Comparison of ENCODE assay signal across 8 cellular contexts in the genomic region with DNA sequence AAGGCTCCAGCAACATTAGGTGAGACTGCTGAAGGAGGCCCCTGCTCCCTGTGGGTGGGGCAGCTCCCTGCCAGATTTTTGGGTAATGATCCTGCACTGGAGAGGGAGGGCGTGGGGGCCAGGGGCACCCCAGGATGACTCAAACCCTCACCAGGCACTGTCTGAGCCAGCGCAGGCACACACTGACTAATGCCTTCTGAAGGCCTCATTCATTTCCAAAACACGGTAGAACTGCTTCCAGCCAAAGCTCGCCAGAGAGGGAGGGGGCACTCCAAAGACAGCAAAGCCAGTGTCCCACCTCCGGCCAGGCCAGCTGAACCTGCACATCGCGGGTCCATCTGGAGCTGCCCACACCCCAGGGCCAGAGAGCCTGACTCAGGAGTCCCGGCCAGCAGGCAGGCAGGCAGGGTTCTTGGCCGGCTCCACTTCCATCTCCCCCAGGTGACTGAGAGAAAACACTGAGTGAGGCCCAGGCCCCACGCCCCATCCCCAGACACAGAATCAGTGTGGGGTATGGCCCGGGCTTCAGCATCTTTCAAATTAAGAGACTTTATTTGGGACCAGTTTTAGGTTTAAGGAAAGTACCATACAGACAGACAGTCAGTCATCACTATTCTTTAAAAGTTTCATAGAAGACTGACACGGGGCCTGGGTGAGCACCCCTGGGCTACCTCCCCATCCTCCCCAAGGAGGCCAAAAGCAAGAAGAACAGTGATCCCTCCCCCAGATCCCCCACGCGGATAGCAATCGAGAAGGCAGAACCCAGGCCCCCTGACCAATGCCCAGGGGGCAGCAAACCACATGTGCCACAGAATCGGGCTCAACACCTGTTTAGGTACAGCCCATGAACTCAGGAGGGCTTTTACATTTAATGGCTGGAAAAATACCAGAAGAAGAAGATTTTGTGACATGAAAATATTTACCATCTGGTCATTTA. TPM values are rescaled to one million over a fixed set of nuclear protein-coding genes. Genes with fewer than 3 reads are reported as not detected.
DNase-seq lines count a peak whose midpoint lies in the region; ATAC-seq and TF ChIP-seq lines count a peak whose summit lies in the region.

No MANE protein-coding gene starts in this region.

- H3K9me2 ChIP-seq in SK-N-SH = no peaks in the 10 kb centered on the region

- no peaks in the 10 kb centered on the region for H3K9me3 Mint-ChIP-seq in stimulated activated memory B cell treated with anti-CD40 and anti-IgM and Interleukin-4, amounts not matched to agents 10 μg/mL and 1 μg/mL and 100 μg/mL, for 72 hours

- H3K9me3 ChIP-seq in SK-N-SH = no peaks in the 10 kb centered on the region
- H3K9me3 ChIP-seq in testis = no peaks in the 10 kb centered on the region

- TF ChIP-seq RAD21 in SK-N-SH (IDR thresholded peaks at IDR 0.05; ENCODE audit: low read length) = no peak

- peaks cover 57% of the 10 kb centered on the region for H3K4me1 Mint-ChIP-seq in stimulated activated memory B cell treated with anti-CD40 and anti-IgM and Interleukin-4, amounts not matched to agents 10 μg/mL and 1 μg/mL and 100 μg/mL, for 72 hours

- H3K36me3 Mint-ChIP-seq in stimulated activated memory B cell treated with anti-CD40 and anti-IgM and Interleukin-4, amounts not matched to agents 10 μg/mL and 1 μg/mL and 100 μg/mL, for 72 hours = no peaks in the 10 kb centered on the region

- peak overlapping the region; percentile 75 for H3K27ac Mint-ChIP-seq in stimulated activated memory B cell treated with anti-CD40 and anti-IgM and Interleukin-4, amounts not matched to agents 10 μg/mL and 1 μg/mL and 100 μg/mL, for 72 hours

- POLR2A ChIA-PET in SK-N-SH (lab: Yijun Ruan, JAX) = no interaction called here

- in situ Hi-C loops in astrocyte of the spinal cord (cut with HindIII; ENCODE audit: low sequenced_read_pairs) = no loop called here

- H3K36me3 ChIP-seq in SK-N-SH (replicated peaks in 1 of 2; ENCODE audit: control insufficient read depth in 1 of 2, insufficient read depth in 2 of 2, low read length in 1 of 2) = no peaks in the 10 kb centered on the region
- no peaks in the 10 kb centered on the region for H3K36me3 ChIP-seq in testis (ENCODE audit: low read depth, missing control alignments)

- peak in 1 of 2 experiments; percentile 74; a peak in 1 of 4 replicates for TF ChIP-seq EP300 in SK-N-SH (IDR thresholded peaks at IDR 0.05; ENCODE audit: borderline replicate concordance in 1 of 2, low read depth in 1 of 2, low read length in 1 of 2)

- intact Hi-C loops in testis (cut with DNase I; ENCODE audit: low total_unique reads) = loop anchor here (5.0 kb wide), 1 partner anchor 40 kb away; no protein-coding TSS in a partner anchor

- peaks cover 75% of the 10 kb centered on the region for H3K79me2 ChIP-seq in SK-N-SH (ENCODE audit: insufficient read depth)

- TF ChIP-seq CTCF in SK-N-SH (IDR thresholded peaks at IDR 0.05) (no peak), astrocyte of the spinal cord (IDR thresholded peaks at IDR 0.05; ENCODE audit: low read depth, low read length) (no peak), testis (IDR thresholded peaks at IDR 0.05) (no peak)

- H3K4me3 ChIP-seq in SK-N-SH (ENCODE audit: low read depth in 2 of 2, low read length in 1 of 2) (peak overlapping the region; percentile 58 to 76; a peak in 3 of 4 replicates), astrocyte of the spinal cord (ENCODE audit: low read depth, low read length) (peak overlapping the region; percentile 61), testis (no peak overlapping the region)

- ATAC-seq in stimulated activated memory B cell treated with anti-CD40 and anti-IgM and Interleukin-4, amounts not matched to agents 10 μg/mL and 1 μg/mL and 100 μg/mL, for 72 hours = peak; percentile 9
- ATAC-seq in HG02642 (IDR thresholded peaks at IDR 0.05; ENCODE audit: poor library complexity, unreplicated experiment) = no peak

- DNase-seq in Daoy (ENCODE audit: low read depth) (peak; percentile 82), SK-N-SH (no peak), astrocyte of the spinal cord (ENCODE audit: low read depth, low spot score) (peak; percentile 64), lung microvascular endothelial cell (ENCODE audit: low read depth in 2 of 2) (peak; percentile 42 to 63), testis (no peak), ecto neural progenitor cell (ENCODE audit: low spot score) (no peak)

- 32% methylated on average over 8 of the region's 16 CpGs for WGBS in SK-N-SH (ENCODE audit: low lambda C conversion rate)
- WGBS in testis, 2 donors = 65 to 72% methylated on average over 7 to 16 of the region's 16 CpGs

- H3K27ac ChIP-seq in SK-N-SH (ENCODE audit: low read depth in 2 of 2, low read length in 1 of 2) (peak overlapping the region; percentile 31 to 84; a peak in 3 of 4 replicates), testis (no peak overlapping the region)

- H3K4me2 ChIP-seq in SK-N-SH = peak overlapping the region; percentile 91

- peaks cover 20% of the 10 kb centered on the region for H3F3A ChIP-seq in SK-N-SH (replicated peaks; ENCODE audit: insufficient read depth)

- H3K27me3 Mint-ChIP-seq in stimulated activated memory B cell treated with anti-CD40 and anti-IgM and Interleukin-4, amounts not matched to agents 10 μg/mL and 1 μg/mL and 100 μg/mL, for 72 hours = no peaks in the 10 kb centered on the region

- H3K9ac ChIP-seq in SK-N-SH = peak overlapping the region; percentile 81; the same call in 1 of the 2 replicates

- H3K4me1 ChIP-seq in SK-N-SH (ENCODE audit: control insufficient read depth in 1 of 2, insufficient read depth in 2 of 2, low read depth in 1 of 2, low read length in 1 of 2) (peaks cover 0 to 41% of the 10 kb centered on the region in 2 experiments; a peak in 3 of 4 replicates), testis (peaks cover 12% of the 10 kb centered on the region)

- CTCF ChIA-PET in SK-N-SH (lab: Yijun Ruan, JAX) = interaction anchor here (1.0 to 3.9 kb wide), 11 partner anchors 9 to 461 kb away, joined by 3 to 35 read pairs (median 4); no protein-coding TSS in a partner anchor

- peaks cover 62% of the 10 kb centered on the region for H4K20me1 ChIP-seq in SK-N-SH (ENCODE audit: insufficient read depth)

- peak overlapping the region; percentile 87 for H3K4me3 Mint-ChIP-seq in stimulated activated memory B cell treated with anti-CD40 and anti-IgM and Interleukin-4, amounts not matched to agents 10 μg/mL and 1 μg/mL and 100 μg/mL, for 72 hours

- no peaks in the 10 kb centered on the region for H3K27me3 ChIP-seq in SK-N-SH (ENCODE audit: insufficient read depth)
- no peaks in the 10 kb centered on the region for H3K27me3 ChIP-seq in testis

- no peak for TF ChIP-seq POLR2A in testis (IDR thresholded peaks at IDR 0.05)

- H2AFZ ChIP-seq in SK-N-SH (ENCODE audit: low read depth) = no peak overlapping the region

TF ChIP-seq in SK-N-SH, 30 proteins besides CTCF, POLR2A, EP300 and RAD21 (continues in another document):
- TF ChIP-seq ELF1 (IDR thresholded peaks at IDR 0.05) = no peak
- TF ChIP-seq MXI1 (IDR thresholded peaks at IDR 0.05; ENCODE audit: low read depth, low read length) = no peak
- TF ChIP-seq RCOR1 (IDR thresholded peaks at IDR 0.05; ENCODE audit: low read length) = no peak
- peak; percentile 66; the same call in 1 of the 2 replicates for TF ChIP-seq POLR2AphosphoS5 (IDR thresholded peaks at IDR 0.05; ENCODE audit: low read depth, low read length)
- TF ChIP-seq, protein P1, sequence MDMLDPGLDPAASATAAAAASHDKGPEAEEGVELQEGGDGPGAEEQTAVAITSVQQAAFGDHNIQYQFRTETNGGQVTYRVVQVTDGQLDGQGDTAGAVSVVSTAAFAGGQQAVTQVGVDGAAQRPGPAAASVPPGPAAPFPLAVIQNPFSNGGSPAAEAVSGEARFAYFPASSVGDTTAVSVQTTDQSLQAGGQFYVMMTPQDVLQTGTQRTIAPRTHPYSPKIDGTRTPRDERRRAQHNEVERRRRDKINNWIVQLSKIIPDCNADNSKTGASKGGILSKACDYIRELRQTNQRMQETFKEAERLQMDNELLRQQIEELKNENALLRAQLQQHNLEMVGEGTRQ (IDR thresholded peaks at IDR 0.05; ENCODE audit: borderline replicate concordance, low read depth, low read length) = no peak
- no peak for TF ChIP-seq FOXJ3 (CRISPR knock-in tag; IDR thresholded peaks at IDR 0.05)
- peak; percentile 63; the same call in 1 of the 2 replicates for TF ChIP-seq RXRA (IDR thresholded peaks at IDR 0.05; ENCODE audit: borderline replicate concordance, low read depth)
- TF ChIP-seq TAF1 (IDR thresholded peaks at IDR 0.05; ENCODE audit: borderline replicate concordance, low read depth, low read length) = no peak
- TF ChIP-seq FOSL2 (IDR thresholded peaks at IDR 0.05; ENCODE audit: borderline replicate concordance, low read depth) = peak; percentile 95
- TF ChIP-seq, protein P2, sequence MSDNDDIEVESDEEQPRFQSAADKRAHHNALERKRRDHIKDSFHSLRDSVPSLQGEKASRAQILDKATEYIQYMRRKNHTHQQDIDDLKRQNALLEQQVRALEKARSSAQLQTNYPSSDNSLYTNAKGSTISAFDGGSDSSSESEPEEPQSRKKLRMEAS (IDR thresholded peaks at IDR 0.05; ENCODE audit: low read depth) = peak; percentile 75; the same call in 1 of the 2 replicates

RNA-seq across cellular contexts. Expression of gene PIEZO1, which starts 2.3 kb away (rescaled TPM):
- 62.9 and 70.8 TPM in 2 replicates for total RNA-seq in Daoy (2014; rRNA removed; shearing (Covaris generic))
- 111 and 184 TPM in 2 replicates for polyA plus RNA-seq in SK-N-SH (2012; rRNA removed)
- 45.3 and 86.3 TPM in 2 replicates for polyA plus RNA-seq in SK-N-SH (2012; cell fraction: cytosol; rRNA removed)
- polyA plus RNA-seq in SK-N-SH (2012; cell fraction: nucleus; rRNA removed) = 670 and 1,039 TPM in 2 replicates
- total RNA-seq in lung microvascular endothelial cell = 227 and 460 TPM in 2 replicates
- 10 to 100 TPM; 40.7 to 44.5 TPM for total RNA-seq in testis
- 24.2 TPM for polyA plus RNA-seq in testis (ENCODE audit: insufficient read depth, low read depth, low replicate concordance)

RNA-seq across cellular contexts. Expression of gene CDT1, which starts 20.9 kb away (rescaled TPM):
- total RNA-seq in Daoy (2014; rRNA removed; shearing (Covaris generic)) = 23.1 and 30.6 TPM in 2 replicates
- 3.1 and 6.1 TPM in 2 replicates for polyA plus RNA-seq in SK-N-SH (2012; rRNA removed)
- polyA plus RNA-seq in SK-N-SH (2012; cell fraction: cytosol; rRNA removed) = 1.5 and 4.3 TPM in 2 replicates
- polyA plus RNA-seq in SK-N-SH (2012; cell fraction: nucleus; rRNA removed) = 8.0 and 8.2 TPM in 2 replicates
- total RNA-seq in lung microvascular endothelial cell = 1.8 and 3.7 TPM in 2 replicates
- 10 to 100 TPM; 14.9 to 19.1 TPM for total RNA-seq in testis
- 11.9 TPM for polyA plus RNA-seq in testis (ENCODE audit: insufficient read depth, low read depth, low replicate concordance)

RNA-seq across cellular contexts. Expression of gene APRT, which starts 29.0 kb away (rescaled TPM):
- 106 and 112 TPM in 2 replicates for total RNA-seq in Daoy (2014; rRNA removed; shearing (Covaris generic))
- 178 and 192 TPM in 2 replicates for polyA plus RNA-seq in SK-N-SH (2012; rRNA removed)
- polyA plus RNA-seq in SK-N-SH (2012; cell fraction: cytosol; rRNA removed) = 87.4 and 115 TPM in 2 replicates
- 186 and 231 TPM in 2 replicates for polyA plus RNA-seq in SK-N-SH (2012; cell fraction: nucleus; rRNA removed)
- 92.7 and 112 TPM in 2 replicates for total RNA-seq in lung microvascular endothelial cell
- total RNA-seq in testis = 10 to 100 TPM; 62.1 to 82.1 TPM
- polyA plus RNA-seq in testis (ENCODE audit: insufficient read depth, low read depth, low replicate concordance) = 86.0 TPM

Comparison
In these comparisons a context has a peak if more than half of its experiments do, and no peak if none do; other contexts are left out.
1. DNase-seq: peak in Daoy (single experiment), astrocyte of the spinal cord (single experiment) and lung microvascular endothelial cell (2 of 2); none in SK-N-SH (single experiment), testis (single experiment) and ecto neural progenitor cell (single experiment).
2. H3K27ac ChIP-seq: peak in SK-N-SH (2 of 2); none in testis (0 of 2).
3. H3K4me3 ChIP-seq: peak in SK-N-SH (2 of 2) and astrocyte of the spinal cord (single experiment); none in testis (0 of 2).